20 cellular contexts compared by ENCODE assay signal in genomic region chr4:3317656-3318211, GRCh38. TPM values are rescaled to one million over a fixed set of nuclear protein-coding genes. Genes with fewer than 3 reads are reported as not detected.
DNase-seq lines count a peak whose midpoint lies in the region; ATAC-seq, FAIRE-seq and TF ChIP-seq lines count a peak whose summit lies in the region.
"Had no signal": no experiment of that assay in that cellular context is flagged by ENCODE, and none has a peak within 500 bp of the region (broad histone marks: within the 10 kb centered on the region; RNA-seq: fewer than 3 reads in every experiment).

No MANE protein-coding gene starts in this region.

- no peak overlapping the region for H4K91ac ChIP-seq in H9 (ENCODE audit: insufficient read length, low read depth, low read length)

- intact Hi-C loops in kidney (cut with DNase I) = no loop called here
- intact Hi-C loops in sciatic nerve (cut with DNase I) = no loop called here

- no peak overlapping the region for H3K18ac ChIP-seq in H9 (ENCODE audit: insufficient read length, low read depth, low read length)

- H3K27me3 Mint-ChIP-seq in H9 (ENCODE audit: low read depth) = no peaks in the 10 kb centered on the region; the same call in 1 of the 2 replicates
- H3K27me3 Mint-ChIP-seq: B cell; CD8-positive, alpha-beta memory T cell had no signal

- H3K4me2 ChIP-seq in BLaER1 (peak overlapping the region; percentile 45; the same call in 1 of the 2 replicates), H9 (ENCODE audit: insufficient read depth, insufficient read length, low read length) (no peak overlapping the region)

- H3K4me3 Mint-ChIP-seq in H9 = no peak overlapping the region
- H3K4me3 Mint-ChIP-seq: B cell; CD8-positive, alpha-beta memory T cell had no signal

- peaks cover 6 to 17% of the 10 kb centered on the region in 2 experiments for H3K4me1 Mint-ChIP-seq in H9
- H3K4me1 Mint-ChIP-seq: B cell; CD8-positive, alpha-beta memory T cell had no signal

- H3K9me3 ChIP-seq in BLaER1 (no peaks in the 10 kb centered on the region), H9 (ENCODE audit: control insufficient read depth, low read depth, low read length) (no peaks in the 10 kb centered on the region), kidney (ENCODE audit: control insufficient read depth in 1 of 2, low read length in 2 of 2) (no peaks in the 10 kb centered on the region)
- H3K9me3 ChIP-seq: HAP-1, MG63, SJSA1 had no signal

- no peak overlapping the region for H3K23ac ChIP-seq in H9 (ENCODE audit: insufficient read length, low read depth, low read length)

- no peak overlapping the region for H4K8ac ChIP-seq in H9 (replicated peaks; ENCODE audit: insufficient read length, low read depth, low read length)

- no peak overlapping the region for H3K56ac ChIP-seq in H9 (ENCODE audit: insufficient read length, low read depth, low read length)

- H3K4me1 ChIP-seq in BLaER1 = peaks cover 74% of the 10 kb centered on the region
- no peaks in the 10 kb centered on the region for H3K4me1 ChIP-seq in H9 (ENCODE audit: insufficient read depth, low read length)
- peaks cover 0 to 4% of the 10 kb centered on the region in 2 donors for H3K4me1 ChIP-seq in kidney (ENCODE audit: control insufficient read depth in 1 of 2, insufficient read depth in 1 of 2, low read depth in 1 of 2, low read length in 2 of 2)
- H3K4me1 ChIP-seq: SJSA1 had no signal

- H3K36me3 ChIP-seq in BLaER1 = peaks cover 96% of the 10 kb centered on the region
- peaks cover 2 to 8% of the 10 kb centered on the region in 2 donors for H3K36me3 ChIP-seq in kidney (ENCODE audit: control insufficient read depth in 1 of 2, insufficient read depth in 2 of 2, low read length in 2 of 2)
- H3K36me3 ChIP-seq: HAP-1, MG63 had no signal

- H3K27me3 ChIP-seq in BLaER1 = no peaks in the 10 kb centered on the region
- H3K27me3 ChIP-seq in H9 (ENCODE audit: insufficient read depth, low read length) = no peaks in the 10 kb centered on the region; the same call in 1 of the 2 replicates
- H3K27me3 ChIP-seq: MG63, SJSA1 had no signal

- H3K23me2 ChIP-seq in H9 (ENCODE audit: insufficient read length, low read depth, low read length, poor library complexity, severe bottlenecking) = no peaks in the 10 kb centered on the region

- H2BK12ac ChIP-seq in H9 (ENCODE audit: insufficient read length, low read depth, low read length) = no peak overlapping the region

- H3K27ac ChIP-seq in BLaER1 = peak overlapping the region; percentile 71
- no peak overlapping the region for H3K27ac ChIP-seq in H9 (ENCODE audit: insufficient read length, low read depth, low read length)
- H3K27ac ChIP-seq in kidney (ENCODE audit: low read depth in 2 of 2, low read length in 2 of 2) = no peak overlapping the region
- no peak overlapping the region for H3K27ac ChIP-seq in caudate nucleus (ENCODE audit: low read depth, low read length)
- H3K27ac ChIP-seq: SJSA1 had no signal

- H2BK15ac ChIP-seq in H9 (ENCODE audit: low read depth, low read length) = no peak overlapping the region

- H3K9me3 Mint-ChIP-seq in H9 = no peaks in the 10 kb centered on the region
- H3K9me3 Mint-ChIP-seq: CD8-positive, alpha-beta memory T cell had no signal

- H3K79me2 ChIP-seq in H9 (ENCODE audit: insufficient read depth, low read length) = no peaks in the 10 kb centered on the region

- DNase-seq in H9 (peak; percentile 30), kidney (peak; percentile 59), sciatic nerve (ENCODE audit: low spot score) (peak; percentile 55), SHP77 (lab: John Stamatoyannopoulos, UW) (no peak), caudate nucleus (lab: John Stamatoyannopoulos, UW) (no peak), HPDE6-E6E7 (ENCODE audit: extremely low spot score) (no peak)
- DNase-seq: CD8-positive, alpha-beta memory T cell; DMS79 treated with DMSO at 0.1 percent for 48 hours; IMR-90; Karpas-422; MG63; NCI-H1105; NCI-H1694 treated with DMSO at 0.1 percent for 48 hours; NCI-H345; NCI-H526 treated with DMSO at 0.1 percent for 48 hours; OCI-M1 had no signal

- no peak overlapping the region for H3K4me3 ChIP-seq in BLaER1
- no peak overlapping the region for H3K4me3 ChIP-seq in kidney (ENCODE audit: low read length in 2 of 2)
- H3K4me3 ChIP-seq: HAP-1, MG63, SJSA1 had no signal

- H3T11ph ChIP-seq in H9 (ENCODE audit: low read length) = no peak overlapping the region

- H3K9ac ChIP-seq in BLaER1 (peak overlapping the region; percentile 53; the same call in 1 of the 2 replicates), H9 (ENCODE audit: extremely low read depth, insufficient read length, low read length) (no peak overlapping the region), kidney (ENCODE audit: low read length in 2 of 2) (no peak overlapping the region)

- no peak overlapping the region for H2BK120ac ChIP-seq in H9 (ENCODE audit: low read depth, low read length, poor library complexity, severe bottlenecking)

- no peak overlapping the region for H3K14ac ChIP-seq in H9 (ENCODE audit: insufficient read depth, low read length)

- H2AFZ ChIP-seq in H9 (ENCODE audit: low read length) = no peak overlapping the region

- H3K79me1 ChIP-seq in H9 (ENCODE audit: insufficient read depth, low read depth, low read length, poor library complexity, severe bottlenecking) = no peaks in the 10 kb centered on the region

- peaks cover 97% of the 10 kb centered on the region for H4K20me1 ChIP-seq in BLaER1
- H4K20me1 ChIP-seq in H9 (ENCODE audit: control insufficient read depth, insufficient read depth, insufficient read length) = no peaks in the 10 kb centered on the region

- no peak overlapping the region for H4K5ac ChIP-seq in H9 (ENCODE audit: insufficient read length, low read depth, low read length)

- H3K4ac ChIP-seq in H9 (ENCODE audit: low read depth, low read length) = no peak overlapping the region

- H2BK5ac ChIP-seq in H9 (ENCODE audit: insufficient read length, low read length) = no peak overlapping the region

- H2AK5ac ChIP-seq in H9 (ENCODE audit: insufficient read length, low read length) = no peak overlapping the region

- FAIRE-seq in kidney (lab: Jason Lieb, UNC) = no peak

- no peak overlapping the region for H3K27ac Mint-ChIP-seq in H9
- H3K27ac Mint-ChIP-seq: B cell had no signal

- TF ChIP-seq CTCF in H9 (conservative IDR thresholded peaks at IDR 0.05) (no peak), kidney (IDR thresholded peaks at IDR 0.05; ENCODE audit: borderline replicate concordance, extremely low read depth, insufficient read depth) (no peak)

- peaks cover 2 to 23% (median 15%) of the 10 kb centered on the region in 3 experiments; a peak in 5 of 7 replicates for H3K36me3 Mint-ChIP-seq in H9 (ENCODE audit: insufficient read depth in 1 of 3, low read depth in 3 of 3)

- no peak for ATAC-seq in sciatic nerve

- no peak overlapping the region for H2BK20ac ChIP-seq in H9 (ENCODE audit: low read depth, low read length, poor library complexity, severe bottlenecking)

- WGBS in H9 (ENCODE audit: extremely low coverage, insufficient read length, low lambda C conversion rate) = no CpG with 5 or more reads among the region's 22 CpGs

RNA-seq across cellular contexts. Expression of gene RGS12, which starts 24.9 kb away (rescaled TPM):
- total RNA-seq in H9 (2021) = 14.0 and 16.9 TPM in 2 replicates
- total RNA-seq in kidney = 35.5 TPM
- 18.0 TPM for polyA plus RNA-seq in kidney (ENCODE audit: insufficient read depth, low read depth, low replicate concordance)
- total RNA-seq in sciatic nerve = 40.7 TPM

Comparison
In these comparisons a context has a peak if more than half of its experiments do, and no peak if none do; other contexts are left out.
1. DNase-seq: peak in H9 (single experiment), kidney (single experiment) and sciatic nerve (single experiment); none in SHP77 (0 of 2), caudate nucleus (0 of 61) and HPDE6-E6E7 (single experiment).